Comparison of ENCODE assay signal across 14 cellular contexts in genomic region chr7:2164646-2165045, GRCh38.
"Had no signal": no experiment of that assay in that cellular context is flagged by ENCODE, and none has a peak within 500 bp of the region (broad histone marks: within the 10 kb centered on the region; RNA-seq: fewer than 3 reads in every experiment).

No MANE protein-coding gene starts in this region.

- H3K4me3 Mint-ChIP-seq: activated T-cell treated with anti-CD3 and anti-CD28 coated beads, Interleukin-2, amount 50 U/mL, for 4 hours; immature natural killer cell; neural crest cell had no signal

- H3K27me3 ChIP-seq: cardiac muscle cell, pancreas had no signal

- H3K27ac Mint-ChIP-seq: immature natural killer cell had no signal

- ATAC-seq: activated T-cell treated with anti-CD3 and anti-CD28 coated beads, Interleukin-2, amount 50 U/mL, for 4 hours; pancreas had no signal

- H3K9me3 ChIP-seq: pancreas had no signal

- DNase-seq: activated CD4-positive, alpha-beta T cell treated with anti-CD3 and anti-CD28 coated beads, Interleukin-2, amount 50 U/mL, for 48 hours; activated effector memory CD4-positive, alpha-beta T cell treated with Interleukin-2 at 50 U/mL for 16 hours; activated naive CD4-positive, alpha-beta T cell treated with anti-CD3 and anti-CD28 coated beads, Interleukin-2, amount 50 U/mL, for 16 hours; activated T-cell treated with anti-CD3 and anti-CD28 coated beads, Interleukin-2, amount 50 U/mL, for 4 hours; effector CD4-positive, alpha-beta T cell; foreskin fibroblast; immature natural killer cell; pancreas; stimulated activated CD4-positive, alpha-beta T cell treated with anti-CD3 and anti-CD28 coated beads, Interleukin-1b, Interleukin-23, amount 100 ng/mL, for 48 hours; T-helper 1 cell; T1000 had no signal

- H3K36me3 ChIP-seq: cardiac muscle cell, pancreas had no signal

- H3K4me1 ChIP-seq: pancreas had no signal

- H3K27ac ChIP-seq: cardiac muscle cell, coronary artery, pancreas had no signal

- H3K9me3 Mint-ChIP-seq: activated T-cell treated with anti-CD3 and anti-CD28 coated beads, Interleukin-2, amount 50 U/mL, for 4 hours; immature natural killer cell; neural crest cell had no signal

- H3K4me3 ChIP-seq: cardiac muscle cell, coronary artery, pancreas had no signal
